In the genomic region with DNA sequence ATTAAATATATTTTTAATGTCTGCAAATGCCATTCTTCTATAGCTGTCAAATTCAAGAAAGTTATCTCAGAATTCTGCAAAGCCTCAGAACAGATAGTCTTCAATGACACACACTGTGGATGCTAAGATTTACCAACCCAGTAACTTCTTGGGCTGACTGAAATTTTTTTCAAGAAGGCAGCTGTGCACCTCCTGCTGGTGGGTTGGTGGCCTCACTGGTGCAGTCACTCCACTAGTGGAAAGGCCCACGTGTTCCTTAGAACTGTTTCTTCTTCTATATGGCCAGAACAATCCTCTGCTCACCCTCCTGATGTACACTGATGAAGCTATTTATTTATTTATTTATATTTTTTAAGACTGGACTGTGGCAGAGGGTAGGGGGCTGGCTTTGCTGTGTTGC, we compare ENCODE assay signal across 10 cellular contexts. TPM values are rescaled to one million over a fixed set of nuclear protein-coding genes. Genes with fewer than 3 reads are reported as not detected.
DNase-seq lines count a peak whose midpoint lies in the region; ATAC-seq, FAIRE-seq and TF ChIP-seq lines count a peak whose summit lies in the region.
"Had no signal": no experiment of that assay in that cellular context is flagged by ENCODE, and none has a peak within 500 bp of the region (broad histone marks: within the 10 kb centered on the region; RNA-seq: fewer than 3 reads in every experiment).

No MANE protein-coding gene starts in this region.

- no peak overlapping the region for H4K91ac ChIP-seq in H9 (ENCODE audit: insufficient read length, low read depth, low read length)

- ATAC-seq in right lobe of liver, result peak in 1 of 4 donors; percentile 25
- ATAC-seq in GM19452 (IDR thresholded peaks at IDR 0.05; ENCODE audit: unreplicated experiment), result no peak
- ATAC-seq in GM21515 (IDR thresholded peaks at IDR 0.05; ENCODE audit: unreplicated experiment), result no peak

- H3K27ac ChIP-seq in H9 (ENCODE audit: insufficient read length, low read depth, low read length), result no peak overlapping the region
- H3K27ac ChIP-seq in WERI-Rb-1, result no peak overlapping the region
- no peak overlapping the region for H3K27ac ChIP-seq in right lobe of liver
- H3K27ac ChIP-seq in RWPE1, result no peak overlapping the region
- no peak overlapping the region for H3K27ac ChIP-seq in stomach

- H2BK5ac ChIP-seq in H9 (ENCODE audit: insufficient read length, low read length), result no peak overlapping the region

- H3K4me3 ChIP-seq in WERI-Rb-1 (ENCODE audit: low read depth, low read length) (no peak overlapping the region), right lobe of liver (no peak overlapping the region), stomach (no peak overlapping the region)

- no peak overlapping the region for H3K4ac ChIP-seq in H9 (ENCODE audit: low read depth, low read length)

- no peak overlapping the region for H2BK20ac ChIP-seq in H9 (ENCODE audit: low read depth, low read length, poor library complexity, severe bottlenecking)

- H2BK120ac ChIP-seq in H9 (ENCODE audit: low read depth, low read length, poor library complexity, severe bottlenecking), result no peak overlapping the region

- H3K4me1 ChIP-seq in H9 (ENCODE audit: insufficient read depth, low read length), result no peaks in the 10 kb centered on the region
- no peaks in the 10 kb centered on the region for H3K4me1 ChIP-seq in right lobe of liver
- H3K4me1 ChIP-seq in stomach, result no peaks in the 10 kb centered on the region

- H3K27ac Mint-ChIP-seq in H9, result no peak overlapping the region

- WGBS in H9 (ENCODE audit: extremely low coverage, insufficient read length, low lambda C conversion rate), result no CpG with 5 or more reads among the region's 1 CpG
- 0% methylated on average over 1 of the region's 1 CpG for WGBS in right lobe of liver (ENCODE audit: insufficient coverage, low coverage, low lambda C conversion rate, missing lambda C conversion rate)
- WGBS in stomach, 5 donors, result 16 to 29% (median 27%) methylated on average over 1 of the region's 1 CpG

- no peaks in the 10 kb centered on the region for H4K20me1 ChIP-seq in H9 (ENCODE audit: control insufficient read depth, insufficient read depth, insufficient read length)

- no peak overlapping the region for H2AFZ ChIP-seq in H9 (ENCODE audit: low read length)

- DNase-seq in D721Med (ENCODE audit: insufficient read length, low spot score), result no peak
- DNase-seq in H9, result no peak
- DNase-seq in WERI-Rb-1, result peak; percentile 31
- DNase-seq in right lobe of liver, result no peak
- DNase-seq in RWPE1 (ENCODE audit: low spot score), result no peak
- DNase-seq in stomach, result no peak
- DNase-seq: activated T-cell treated with anti-CD3 and anti-CD28 coated beads, Interleukin-2, amount 50 U/mL, for 1 hour; NCI-H2107 had no signal

- no peak overlapping the region for H4K8ac ChIP-seq in H9 (replicated peaks; ENCODE audit: insufficient read length, low read depth, low read length)

- H2AK5ac ChIP-seq in H9 (ENCODE audit: insufficient read length, low read length), result no peak overlapping the region

- peaks cover 0 to 6% of the 10 kb centered on the region in 2 experiments; a peak in 2 of 4 replicates for H3K4me1 Mint-ChIP-seq in H9

- no peaks in the 10 kb centered on the region for H3K79me2 ChIP-seq in H9 (ENCODE audit: insufficient read depth, low read length)

- intact Hi-C loops in right lobe of liver (cut with DNase I) (no loop called here), stomach (cut with DNase I; ENCODE audit: low total_unique reads) (loop anchor here (10.0 kb wide), 1 partner anchor 82 kb away; no protein-coding TSS in a partner anchor)

- CTCF ChIA-PET in RWPE1 (lab: Yijun Ruan, JAX), result interaction anchor here (0.6 to 1.1 kb wide), 3 partner anchors 31 to 1629 kb away, joined by 3 to 4 read pairs (median 3); no protein-coding TSS in a partner anchor

- H4K5ac ChIP-seq in H9 (ENCODE audit: insufficient read length, low read depth, low read length), result no peak overlapping the region

- H3K23me2 ChIP-seq in H9 (ENCODE audit: insufficient read length, low read depth, low read length, poor library complexity, severe bottlenecking), result no peaks in the 10 kb centered on the region

- no peak for TF ChIP-seq POLR2A in right lobe of liver (IDR thresholded peaks at IDR 0.05)
- TF ChIP-seq POLR2A in stomach (IDR thresholded peaks at IDR 0.05), result no peak

- H2BK15ac ChIP-seq in H9 (ENCODE audit: low read depth, low read length), result no peak overlapping the region

- FAIRE-seq in D721Med (lab: Jason Lieb, UNC), result no peak

- TF ChIP-seq EP300 in stomach (IDR thresholded peaks at IDR 0.05), result no peak

- no peaks in the 10 kb centered on the region for H3K79me1 ChIP-seq in H9 (ENCODE audit: insufficient read depth, low read depth, low read length, poor library complexity, severe bottlenecking)

- H3K4me2 ChIP-seq in H9 (ENCODE audit: insufficient read depth, insufficient read length, low read length), result no peak overlapping the region

- H3K9ac ChIP-seq in H9 (ENCODE audit: extremely low read depth, insufficient read length, low read length), result no peak overlapping the region

- no peak overlapping the region for H3T11ph ChIP-seq in H9 (ENCODE audit: low read length)

- H3K23ac ChIP-seq in H9 (ENCODE audit: insufficient read length, low read depth, low read length), result no peak overlapping the region

- POLR2A ChIA-PET in RWPE1 (lab: Yijun Ruan, JAX; ENCODE audit: low non-redundant PET), result no interaction called here

- H3K36me3 ChIP-seq in WERI-Rb-1 (no peaks in the 10 kb centered on the region), right lobe of liver (no peaks in the 10 kb centered on the region), stomach (no peaks in the 10 kb centered on the region)

- H3K9me3 ChIP-seq in H9 (ENCODE audit: control insufficient read depth, low read depth, low read length) (no peaks in the 10 kb centered on the region), WERI-Rb-1 (ENCODE audit: severe bottlenecking) (no peaks in the 10 kb centered on the region), right lobe of liver (no peaks in the 10 kb centered on the region), stomach (no peaks in the 10 kb centered on the region)

- H3K56ac ChIP-seq in H9 (ENCODE audit: insufficient read length, low read depth, low read length), result no peak overlapping the region

- no peak overlapping the region for H3K14ac ChIP-seq in H9 (ENCODE audit: insufficient read depth, low read length)

- H3K9me3 Mint-ChIP-seq in H9, result no peaks in the 10 kb centered on the region

- no peaks in the 10 kb centered on the region for H3K27me3 ChIP-seq in H9 (ENCODE audit: insufficient read depth, low read length)
- no peaks in the 10 kb centered on the region for H3K27me3 ChIP-seq in WERI-Rb-1 (ENCODE audit: insufficient read depth, low read depth, severe bottlenecking)
- no peaks in the 10 kb centered on the region for H3K27me3 ChIP-seq in right lobe of liver
- no peaks in the 10 kb centered on the region for H3K27me3 ChIP-seq in stomach

- no peaks in the 10 kb centered on the region for H3K36me3 Mint-ChIP-seq in H9 (ENCODE audit: insufficient read depth in 1 of 3, low read depth in 3 of 3)

- H3K27me3 Mint-ChIP-seq in H9 (ENCODE audit: low read depth), result no peaks in the 10 kb centered on the region

- H3K18ac ChIP-seq in H9 (ENCODE audit: insufficient read length, low read depth, low read length), result no peak overlapping the region

- no peak overlapping the region for H2BK12ac ChIP-seq in H9 (ENCODE audit: insufficient read length, low read depth, low read length)

- TF ChIP-seq CTCF in D721Med (IDR thresholded peaks at IDR 0.05; ENCODE audit: insufficient read depth, missing control alignments), result peak; percentile 13
- TF ChIP-seq CTCF in H9 (conservative IDR thresholded peaks at IDR 0.05), result peak; percentile 66
- TF ChIP-seq CTCF in WERI-Rb-1 (IDR thresholded peaks at IDR 0.05; ENCODE audit: low read depth, low read length), result peak; percentile 64
- peak in 3 of 4 donors; percentile 10 to 23 (median 12) for TF ChIP-seq CTCF in right lobe of liver (IDR thresholded peaks at IDR 0.05)
- TF ChIP-seq CTCF in RWPE1 (conservative IDR thresholded peaks at IDR 0.05; ENCODE audit: low read depth), result no peak
- no peak for TF ChIP-seq CTCF in stomach (IDR thresholded peaks at IDR 0.05)

- H3K4me3 Mint-ChIP-seq in H9, result no peak overlapping the region

RNA-seq across cellular contexts. Expression of gene C6orf58, which starts 29.8 kb away (rescaled TPM):
- total RNA-seq in H9 (2021) (not detected in 2 replicates), right lobe of liver (not detected), stomach (1 to 10 TPM in 1 of 5 donors, not detected in 4; 2.3 TPM)
- 1 to 10 TPM in 1 of 3 donors, under 1 TPM in 1, not detected in 1; 0.25 to 3.5 TPM for polyA plus RNA-seq in stomach

Comparison
In these comparisons a context has a peak if more than half of its experiments do, and no peak if none do; other contexts are left out.
1. CTCF ChIP-seq: peak in D721Med (single experiment), H9 (single experiment), WERI-Rb-1 (single experiment) and right lobe of liver (3 of 4); none in RWPE1 (single experiment) and stomach (0 of 7).